Comparison of ENCODE assay signal across 22 cellular contexts in the genomic region with DNA sequence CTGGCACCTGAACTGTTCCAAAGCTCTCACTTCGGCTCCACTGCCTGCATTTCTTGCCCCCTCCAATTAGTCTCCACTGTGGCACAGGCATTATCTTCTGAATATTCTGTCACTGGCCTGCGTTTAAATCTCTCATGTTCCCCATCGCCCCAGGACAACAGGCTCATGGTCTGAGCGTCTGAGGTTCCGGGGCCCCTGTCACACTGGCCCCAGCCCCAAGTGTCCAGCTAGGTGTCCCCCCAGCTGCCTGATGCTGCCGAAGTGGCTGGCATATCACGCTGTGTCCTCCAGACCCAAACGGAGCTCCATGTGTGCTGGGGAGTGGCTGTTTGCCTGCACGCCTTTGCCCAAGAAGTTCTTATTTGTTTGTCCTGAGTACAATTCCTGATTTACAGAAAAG.
DNase-seq lines count a peak whose midpoint lies in the region; ATAC-seq and TF ChIP-seq lines count a peak whose summit lies in the region.
"Had no signal": no experiment of that assay in that cellular context is flagged by ENCODE, and none has a peak within 500 bp of the region (broad histone marks: within the 10 kb centered on the region; RNA-seq: fewer than 3 reads in every experiment).

No MANE protein-coding gene starts in this region.

- BruUV-seq in Caco-2 (replicated peaks; lab: Mats Ljungman, UMichigan) (no TSS peak), IMR-90 (replicated peaks; lab: Mats Ljungman, UMichigan) (no TSS peak)

- TF ChIP-seq RAD21 in IMR-90 (IDR thresholded peaks at IDR 0.05; ENCODE audit: low read length), result no peak

- TF ChIP-seq CTCF in Caco-2 (IDR thresholded peaks at IDR 0.05; ENCODE audit: insufficient read depth in 1 of 2, low read depth in 1 of 2, low read length in 1 of 2, severe bottlenecking in 1 of 2, unreplicated experiment in 1 of 2) (no peak), IMR-90 (conservative IDR thresholded peaks at IDR 0.05; ENCODE audit: low read depth, low read length) (no peak), gastrocnemius medialis (IDR thresholded peaks at IDR 0.05 in 4 of 5, conservative IDR thresholded peaks at IDR 0.05 in 1 of 5) (no peak)

- H4K8ac ChIP-seq in IMR-90 (ENCODE audit: low read depth in 2 of 2, low read length in 2 of 2) (no peak overlapping the region), mesenchymal stem cell (ENCODE audit: low read length) (no peak overlapping the region)

- H3K79me1 ChIP-seq in IMR-90 (ENCODE audit: low read depth in 1 of 2, low read length in 2 of 2) (peaks cover 20 to 77% of the 10 kb centered on the region in 2 experiments), mesenchymal stem cell (replicated peaks; ENCODE audit: low read length, poor library complexity, severe bottlenecking) (peaks cover 37% of the 10 kb centered on the region)

- DNase-seq in Caco-2 (no peak), IMR-90 (no peak), mesenchymal stem cell (no peak), gastrocnemius medialis (no peak), NCI-H1417 (lab: John Stamatoyannopoulos, UW) (no peak)
- no peak for DNase-seq in stimulated activated CD4-positive, alpha-beta T cell treated with anti-CD3 and anti-CD28 coated beads, Interleukin-2, amount 100 ng/mL, for 24 hours
- DNase-seq: BE2C; CD4-positive, CD25-positive, alpha-beta regulatory T cell; DND-41; KG1; NCI-H1092 treated with DMSO at 0.1 percent for 48 hours; NCI-H146; NCI-H2029 treated with DMSO at 0.1 percent for 48 hours; NCI-H526; SHP77 treated with DMSO at 0.1 percent for 48 hours; SW 1271 had no signal

- in situ Hi-C loops in IMR-90 (cut with MboI; ENCODE audit: low sequenced_read_pairs), result loop anchor here (10.0 kb wide), 1 partner anchor 340 kb away; a partner anchor contains a TSS
- in situ Hi-C loops in gastrocnemius medialis (cut with MboI; ENCODE audit: low sequenced_read_pairs in 4 of 4), result no loop called here

- H3K4me1 Mint-ChIP-seq in Caco-2 (ENCODE audit: low read depth, unreplicated experiment), result peaks cover 4% of the 10 kb centered on the region
- H3K4me1 Mint-ChIP-seq: CD4-positive, CD25-positive, alpha-beta regulatory T cell had no signal

- intact Hi-C loops in Caco-2 (cut with micrococcal nuclease; ENCODE audit: unreplicated experiment) (no loop called here), IMR-90 (cut with micrococcal nuclease) (no loop called here), gastrocnemius medialis (cut with DNase I; ENCODE audit: low total_unique reads) (no loop called here)

- H3K27ac ChIP-seq in IMR-90 (ENCODE audit: insufficient read depth, low read length) (no peak overlapping the region), mesenchymal stem cell (ENCODE audit: low read length, poor library complexity, severe bottlenecking) (no peak overlapping the region), gastrocnemius medialis (peak overlapping the region; percentile 29 to 96 (median 32))
- H3K27ac ChIP-seq: SK-N-MC had no signal

- peaks cover 24% of the 10 kb centered on the region for H3K4me1 ChIP-seq in Caco-2
- H3K4me1 ChIP-seq in IMR-90 (ENCODE audit: control insufficient read depth, insufficient read depth, low read length), result peaks cover 12% of the 10 kb centered on the region
- H3K4me1 ChIP-seq in mesenchymal stem cell (ENCODE audit: control insufficient read depth, insufficient read depth, low read depth, low read length), result peaks cover 37% of the 10 kb centered on the region
- peaks cover 27 to 41% of the 10 kb centered on the region in 2 donors for H3K4me1 ChIP-seq in gastrocnemius medialis
- H3K4me1 ChIP-seq: BE2C had no signal

- ATAC-seq in IMR-90 (ENCODE audit: low read depth) (no peak), gastrocnemius medialis (no peak), GM18502 (IDR thresholded peaks at IDR 0.05; ENCODE audit: poor library complexity, unreplicated experiment) (no peak), GM21381 (IDR thresholded peaks at IDR 0.05; ENCODE audit: unreplicated experiment) (no peak)
- ATAC-seq: A549, GM12878 had no signal

- H3K9me1 ChIP-seq in IMR-90 (ENCODE audit: insufficient read depth, low read length), result peaks cover 10% of the 10 kb centered on the region

- CTCF ChIA-PET in Caco-2 (lab: Charles Lee) (interaction anchor here (0.8 kb wide), 1 partner anchor 75 kb away, joined by 3 read pairs; no protein-coding TSS in a partner anchor), IMR-90 (lab: Yijun Ruan, JAX) (no interaction called here)

- no peak overlapping the region for H3K9ac ChIP-seq in IMR-90 (ENCODE audit: low read depth, low read length)
- no peak overlapping the region for H3K9ac ChIP-seq in mesenchymal stem cell (ENCODE audit: low read length)

- peaks cover 47% of the 10 kb centered on the region for H3K36me3 Mint-ChIP-seq in Caco-2 (ENCODE audit: insufficient read depth, unreplicated experiment)
- H3K36me3 Mint-ChIP-seq: CD4-positive, CD25-positive, alpha-beta regulatory T cell had no signal

- H4K91ac ChIP-seq in IMR-90 (ENCODE audit: insufficient read depth, low read depth, low read length) (no peak overlapping the region), mesenchymal stem cell (ENCODE audit: low read length) (peak overlapping the region; percentile 11)

- H3K4me2 ChIP-seq in IMR-90 (ENCODE audit: low read depth, low read length) (no peak overlapping the region), mesenchymal stem cell (ENCODE audit: low read length, poor library complexity, severe bottlenecking) (no peak overlapping the region)
- H3K4me2 ChIP-seq: A549 had no signal

- no peaks in the 10 kb centered on the region for H3K9me3 ChIP-seq in Caco-2
- H3K9me3 ChIP-seq in IMR-90 (ENCODE audit: control insufficient read depth, insufficient read depth, low read length), result no peaks in the 10 kb centered on the region
- no peaks in the 10 kb centered on the region for H3K9me3 ChIP-seq in mesenchymal stem cell (ENCODE audit: control insufficient read depth, low read length)
- H3K9me3 ChIP-seq in gastrocnemius medialis, result no peaks in the 10 kb centered on the region
- H3K9me3 ChIP-seq: A549, BE2C, HAP-1 had no signal

- H2AK9ac ChIP-seq in IMR-90 (replicated peaks; ENCODE audit: low read depth, low read length, poor library complexity), result no peak overlapping the region

- H3K9me3 Mint-ChIP-seq in Caco-2 (ENCODE audit: unreplicated experiment), result no peaks in the 10 kb centered on the region
- H3K9me3 Mint-ChIP-seq: CD4-positive, CD25-positive, alpha-beta regulatory T cell had no signal

- peak overlapping the region; percentile 31; the same call in 1 of the 2 replicates for H2AK5ac ChIP-seq in IMR-90 (ENCODE audit: low read depth, low read length)
- H2AK5ac ChIP-seq in mesenchymal stem cell (ENCODE audit: low read length, severe bottlenecking), result no peak overlapping the region

- no peak overlapping the region for H3K4me3 ChIP-seq in Caco-2 (ENCODE audit: low read depth, low read length)
- no peak overlapping the region for H3K4me3 ChIP-seq in IMR-90 (ENCODE audit: insufficient read depth, low read depth, low read length)
- no peak overlapping the region for H3K4me3 ChIP-seq in mesenchymal stem cell (ENCODE audit: insufficient read depth in 1 of 2, low read depth in 1 of 2, low read length in 2 of 2)
- no peak overlapping the region for H3K4me3 ChIP-seq in gastrocnemius medialis
- H3K4me3 ChIP-seq: A549, GM12878, HAP-1, SK-N-MC had no signal

- dilution Hi-C loops in IMR-90 (cut with HindIII; ENCODE audit: low sequenced_read_pairs, unreplicated experiment), result no loop called here

- H2BK120ac ChIP-seq in IMR-90 (ENCODE audit: low read depth, low read length), result no peak overlapping the region
- no peak overlapping the region for H2BK120ac ChIP-seq in mesenchymal stem cell (ENCODE audit: low read depth, low read length)

- H3K27me3 ChIP-seq in Caco-2 (replicated peaks; ENCODE audit: control insufficient read depth, insufficient read depth, low read length) (no peaks in the 10 kb centered on the region), IMR-90 (ENCODE audit: control insufficient read depth, insufficient read depth, low read length) (no peaks in the 10 kb centered on the region), mesenchymal stem cell (ENCODE audit: control insufficient read depth in 1 of 2, insufficient read depth in 1 of 2, low read length in 2 of 2) (no peaks in the 10 kb centered on the region), gastrocnemius medialis (no peaks in the 10 kb centered on the region)
- H3K27me3 ChIP-seq: BE2C had no signal

- H3K4me3 Mint-ChIP-seq in Caco-2 (ENCODE audit: unreplicated experiment), result no peak overlapping the region
- H3K4me3 Mint-ChIP-seq: CD4-positive, CD25-positive, alpha-beta regulatory T cell had no signal

- no peak overlapping the region for H2BK15ac ChIP-seq in IMR-90 (ENCODE audit: low read depth, low read length)
- peak overlapping the region; percentile 57 for H2BK15ac ChIP-seq in mesenchymal stem cell (ENCODE audit: low read depth, poor library complexity, severe bottlenecking)

- H4K5ac ChIP-seq in IMR-90 (ENCODE audit: low read depth, low read length), result no peak overlapping the region

- H2AFZ ChIP-seq in IMR-90 (replicated peaks; ENCODE audit: low read length, poor library complexity), result no peak overlapping the region
- no peak overlapping the region for H2AFZ ChIP-seq in mesenchymal stem cell (ENCODE audit: low read depth, low read length)

- no peak overlapping the region for H2BK12ac ChIP-seq in mesenchymal stem cell (ENCODE audit: low read length in 2 of 2)

- H3K4ac ChIP-seq in IMR-90 (ENCODE audit: low read depth, low read length) (no peak overlapping the region), mesenchymal stem cell (ENCODE audit: low read depth in 1 of 2, low read length in 2 of 2) (no peak overlapping the region)

- peak overlapping the region; percentile 34 for H3K27ac Mint-ChIP-seq in Caco-2 (ENCODE audit: unreplicated experiment)
- H3K27ac Mint-ChIP-seq: CD4-positive, CD25-positive, alpha-beta regulatory T cell had no signal

- no peak overlapping the region for H2BK5ac ChIP-seq in IMR-90 (ENCODE audit: low read depth, low read length, poor library complexity, severe bottlenecking)
- no peak overlapping the region for H2BK5ac ChIP-seq in mesenchymal stem cell (ENCODE audit: low read depth, low read length, poor library complexity, severe bottlenecking)

- H3K27me3 Mint-ChIP-seq in Caco-2 (ENCODE audit: insufficient read depth, unreplicated experiment), result no peaks in the 10 kb centered on the region
- H3K27me3 Mint-ChIP-seq: CD4-positive, CD25-positive, alpha-beta regulatory T cell had no signal

- POLR2A ChIA-PET in Caco-2 (lab: Charles Lee), result no interaction called here
- POLR2A ChIA-PET in IMR-90 (lab: Charles Lee; ENCODE audit: unreplicated experiment), result no interaction called here

- H3K18ac ChIP-seq in IMR-90 (ENCODE audit: low read depth, low read length) (no peak overlapping the region), mesenchymal stem cell (ENCODE audit: low read depth in 1 of 2, low read length in 2 of 2) (no peak overlapping the region)

- H2BK20ac ChIP-seq in IMR-90 (ENCODE audit: low read depth, low read length), result no peak overlapping the region

- H4K20me1 ChIP-seq in IMR-90 (ENCODE audit: insufficient read depth, low read length), result peaks cover 26% of the 10 kb centered on the region

- H3K56ac ChIP-seq in IMR-90 (ENCODE audit: extremely low read depth, insufficient read depth, low read length), result no peak overlapping the region

- no peak overlapping the region for H3K23ac ChIP-seq in IMR-90 (ENCODE audit: low read depth, low read length)
- no peak overlapping the region for H3K23ac ChIP-seq in mesenchymal stem cell (ENCODE audit: low read length in 2 of 2)

- H3K14ac ChIP-seq in IMR-90 (replicated peaks; ENCODE audit: low read depth, low read length), result no peak overlapping the region
- H3K14ac ChIP-seq in mesenchymal stem cell (ENCODE audit: low read length in 2 of 2), result no peak overlapping the region

- WGBS in IMR-90 (ENCODE audit: extremely low coverage in 2 of 2, insufficient read length in 1 of 2), 2 experiments, result 98% methylated on average over 4 of the region's 9 CpGs; no CpG with 5 or more reads in 1 of the 2 experiments
- WGBS in mesenchymal stem cell, result 90% methylated on average over 8 of the region's 9 CpGs

- no peak for TF ChIP-seq POLR2A in IMR-90 (IDR thresholded peaks at IDR 0.05; ENCODE audit: low read depth, low read length)
- TF ChIP-seq POLR2A in gastrocnemius medialis (IDR thresholded peaks at IDR 0.05), result no peak

- H3K36me3 ChIP-seq in Caco-2 (ENCODE audit: control insufficient read depth, insufficient read depth, low read length), result peaks cover 1% of the 10 kb centered on the region; the same call in 1 of the 2 replicates
- H3K36me3 ChIP-seq in IMR-90 (ENCODE audit: control insufficient read depth, insufficient read depth, low read length), result no peaks in the 10 kb centered on the region; the same call in 1 of the 2 replicates
- H3K36me3 ChIP-seq in mesenchymal stem cell (ENCODE audit: control insufficient read depth in 1 of 2, insufficient read depth in 2 of 2, low read depth in 1 of 2, low read length in 2 of 2), result no peaks in the 10 kb centered on the region
- no peaks in the 10 kb centered on the region for H3K36me3 ChIP-seq in gastrocnemius medialis
- H3K36me3 ChIP-seq: BE2C, HAP-1 had no signal

Comparison
In these comparisons a context has a peak if more than half of its experiments do, and no peak if none do; other contexts are left out.
1. H3K27ac ChIP-seq: peak in gastrocnemius medialis (4 of 4); none in IMR-90 (single experiment) and mesenchymal stem cell (single experiment).